33 cellular contexts compared by ENCODE assay signal in the genomic region with DNA sequence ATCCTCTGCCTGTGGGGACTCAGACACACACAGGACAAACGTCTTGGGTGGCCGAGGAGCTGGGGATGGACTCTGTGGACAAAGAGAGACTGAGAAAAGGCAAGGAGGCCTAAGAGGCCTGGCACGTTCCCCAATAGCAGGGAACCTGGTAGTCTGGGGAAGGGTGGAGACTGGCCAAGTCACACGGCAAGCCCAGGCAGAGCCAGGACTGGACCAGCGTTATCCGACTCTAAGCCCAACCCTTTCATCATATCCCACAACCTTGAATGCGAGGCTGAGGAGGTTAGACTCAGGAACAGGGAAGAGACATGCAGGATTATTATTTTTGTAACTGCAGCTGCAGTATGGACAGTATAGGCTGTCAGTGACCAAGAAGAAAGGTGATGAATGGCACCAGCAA. TPM values are rescaled to one million over a fixed set of nuclear protein-coding genes. Genes with fewer than 3 reads are reported as not detected.
"Had no signal": no experiment of that assay in that cellular context is flagged by ENCODE, and none has a peak within 500 bp of the region (broad histone marks: within the 10 kb centered on the region; RNA-seq: fewer than 3 reads in every experiment).

No MANE protein-coding gene starts in this region.

- H3K4me1 Mint-ChIP-seq: activated CD4-positive, alpha-beta memory T cell treated with anti-CD3 and anti-CD28 coated beads, Interleukin-2, amount 10 ng/mL, durations not matched to agents 7 days and 5 days; activated CD4-positive, alpha-beta T cell treated with anti-CD3 and anti-CD28 coated beads, Interleukin-2, amount 10 ng/mL, durations not matched to agents 7 days and 5 days; activated naive CD4-positive, alpha-beta T cell treated with anti-CD3 and anti-CD28 coated beads, Interleukin-2, amount 10 ng/mL, durations not matched to agents 7 days and 5 days; activated naive CD8-positive, alpha-beta T cell treated with anti-CD3 and anti-CD28 coated beads, Interleukin-2, amount 10 ng/mL, durations not matched to agents 7 days and 5 days; WTC11 had no signal

- H3K9me3 Mint-ChIP-seq: activated CD4-positive, alpha-beta memory T cell treated with anti-CD3 and anti-CD28 coated beads, Interleukin-2, amount 10 ng/mL, durations not matched to agents 7 days and 5 days; activated CD4-positive, alpha-beta T cell treated with anti-CD3 and anti-CD28 coated beads, Interleukin-2, amount 10 ng/mL, durations not matched to agents 7 days and 5 days; activated naive CD4-positive, alpha-beta T cell treated with anti-CD3 and anti-CD28 coated beads, Interleukin-2, amount 10 ng/mL, durations not matched to agents 7 days and 5 days; activated T-cell treated with anti-CD3 and anti-CD28 coated beads, Interleukin-2, amount 50 U/mL, for 24 hours; WTC11 had no signal

- H3K27me3 Mint-ChIP-seq: activated CD4-positive, alpha-beta memory T cell treated with anti-CD3 and anti-CD28 coated beads, Interleukin-2, amount 10 ng/mL, durations not matched to agents 7 days and 5 days had no signal

- H3K27ac Mint-ChIP-seq: activated CD4-positive, alpha-beta memory T cell treated with anti-CD3 and anti-CD28 coated beads, Interleukin-2, amount 10 ng/mL, durations not matched to agents 7 days and 5 days; activated CD4-positive, alpha-beta T cell treated with anti-CD3 and anti-CD28 coated beads, Interleukin-2, amount 10 ng/mL, durations not matched to agents 7 days and 5 days; activated naive CD4-positive, alpha-beta T cell treated with anti-CD3 and anti-CD28 coated beads, Interleukin-2, amount 10 ng/mL, durations not matched to agents 7 days and 5 days; activated naive CD4-positive, alpha-beta T cell treated with anti-CD3 and anti-CD28 coated beads, Interleukin-2, amount 50 U/mL, for 72 hours; activated naive CD8-positive, alpha-beta T cell treated with anti-CD3 and anti-CD28 coated beads, Interleukin-2, amount 10 ng/mL, durations not matched to agents 7 days and 5 days; activated T-cell treated with anti-CD3 and anti-CD28 coated beads, Interleukin-2, amount 50 U/mL, for 24 hours; activated T-cell treated with anti-CD3 and anti-CD28 coated beads, Interleukin-2, amount 50 U/mL, for 72 hours; WTC11 had no signal

- H3K27ac ChIP-seq: ascending aorta, brain microvascular endothelial cell, cardiac muscle cell, colonic mucosa, esophagus muscularis mucosa, foreskin keratinocyte, gastrocnemius medialis, heart left ventricle, VCaP had no signal

- DNase-seq: activated CD4-positive, alpha-beta memory T cell treated with anti-CD3 and anti-CD28 coated beads, Interleukin-2, amount 10 ng/mL, durations not matched to agents 7 days and 5 days; activated CD4-positive, alpha-beta T cell treated with anti-CD3 and anti-CD28 coated beads for 1 hour; activated CD4-positive, alpha-beta T cell treated with anti-CD3 and anti-CD28 coated beads for 4 hours; activated CD4-positive, alpha-beta T cell treated with anti-CD3 and anti-CD28 coated beads, Interleukin-2, amount 10 ng/mL, durations not matched to agents 7 days and 5 days; activated CD4-positive, alpha-beta T cell treated with anti-CD3 and anti-CD28 coated beads, Interleukin-2, amount 50 U/mL, for 4 hours; activated CD8-positive, alpha-beta memory T cell treated with anti-CD3 and anti-CD28 coated beads, Interleukin-2, amount 50 U/mL, for 48 hours; activated gamma-delta T cell; activated naive CD4-positive, alpha-beta T cell; activated naive CD4-positive, alpha-beta T cell treated with anti-CD3 and anti-CD28 coated beads, Interleukin-2, amount 10 ng/mL, durations not matched to agents 7 days and 5 days; activated naive CD8-positive, alpha-beta T cell treated with anti-CD3 and anti-CD28 coated beads, Interleukin-2, amount 10 ng/mL, durations not matched to agents 7 days and 5 days; activated T-cell treated with anti-CD3 and anti-CD28 coated beads for 4 hours; activated T-cell treated with anti-CD3 and anti-CD28 coated beads, Interleukin-2, amount 50 U/mL, for 24 hours; activated T-cell treated with anti-CD3 and anti-CD28 coated beads, Interleukin-2, amount 50 U/mL, for 72 hours; brain microvascular endothelial cell; central memory CD4-positive, alpha-beta T cell; cerebellar nuclear complex; colonic mucosa; effector CD8-positive, alpha-beta T cell; foreskin keratinocyte; gastrocnemius medialis; glutamatergic neuron; heart left ventricle; T-helper 2 cell had no signal

- H3K4me3 ChIP-seq: ascending aorta, cardiac muscle cell, colonic mucosa, esophagus muscularis mucosa, gastrocnemius medialis, heart left ventricle had no signal

- H3K4me1 ChIP-seq: ascending aorta, colonic mucosa, esophagus muscularis mucosa, gastrocnemius medialis, heart left ventricle had no signal

- H3K4me3 Mint-ChIP-seq: activated CD4-positive, alpha-beta memory T cell treated with anti-CD3 and anti-CD28 coated beads, Interleukin-2, amount 10 ng/mL, durations not matched to agents 7 days and 5 days; activated CD4-positive, alpha-beta T cell treated with anti-CD3 and anti-CD28 coated beads, Interleukin-2, amount 10 ng/mL, durations not matched to agents 7 days and 5 days; activated naive CD4-positive, alpha-beta T cell treated with anti-CD3 and anti-CD28 coated beads, Interleukin-2, amount 10 ng/mL, durations not matched to agents 7 days and 5 days; activated naive CD8-positive, alpha-beta T cell treated with anti-CD3 and anti-CD28 coated beads, Interleukin-2, amount 10 ng/mL, durations not matched to agents 7 days and 5 days; activated T-cell treated with anti-CD3 and anti-CD28 coated beads, Interleukin-2, amount 50 U/mL, for 24 hours; activated T-cell treated with anti-CD3 and anti-CD28 coated beads, Interleukin-2, amount 50 U/mL, for 72 hours; WTC11 had no signal

- H3K9me3 ChIP-seq: ascending aorta, colonic mucosa, esophagus muscularis mucosa, gastrocnemius medialis, heart left ventricle had no signal

- H3K27me3 ChIP-seq: ascending aorta, brain microvascular endothelial cell, colonic mucosa, foreskin keratinocyte had no signal

- H3K36me3 Mint-ChIP-seq: activated naive CD4-positive, alpha-beta T cell treated with anti-CD3 and anti-CD28 coated beads, Interleukin-2, amount 10 ng/mL, durations not matched to agents 7 days and 5 days; activated naive CD4-positive, alpha-beta T cell treated with anti-CD3 and anti-CD28 coated beads, Interleukin-2, amount 50 U/mL, for 72 hours; activated naive CD8-positive, alpha-beta T cell treated with anti-CD3 and anti-CD28 coated beads, Interleukin-2, amount 10 ng/mL, durations not matched to agents 7 days and 5 days; WTC11 had no signal

- H3K36me3 ChIP-seq: ascending aorta, brain microvascular endothelial cell, cardiac muscle cell, colonic mucosa, esophagus muscularis mucosa, gastrocnemius medialis, heart left ventricle had no signal

- ATAC-seq: activated naive CD4-positive, alpha-beta T cell treated with anti-CD3 and anti-CD28 coated beads, Interleukin-2, amount 50 U/mL, for 72 hours; activated T-cell treated with anti-CD3 and anti-CD28 coated beads, Interleukin-2, amount 50 U/mL, for 72 hours; foreskin keratinocyte; gastrocnemius medialis; heart left ventricle; WTC11 had no signal

RNA-seq across cellular contexts. Expression of gene SLC6A11, which starts 53.4 kb away (rescaled TPM):
- total RNA-seq: activated CD4-positive, alpha-beta memory T cell treated with anti-CD3 and anti-CD28 coated beads, Interleukin-2, amount 10 ng/mL, durations not matched to agents 7 days and 5 days; activated CD4-positive, alpha-beta T cell treated with anti-CD3 and anti-CD28 coated beads, Interleukin-2, amount 10 ng/mL, durations not matched to agents 7 days and 5 days; activated naive CD4-positive, alpha-beta T cell treated with anti-CD3 and anti-CD28 coated beads, Interleukin-2, amount 50 U/mL, for 72 hours; activated naive CD8-positive, alpha-beta T cell treated with anti-CD3 and anti-CD28 coated beads, Interleukin-2, amount 10 ng/mL, durations not matched to agents 7 days and 5 days; activated T-cell treated with anti-CD3 and anti-CD28 coated beads, Interleukin-2, amount 50 U/mL, for 72 hours; ascending aorta; colonic mucosa; dermis microvascular lymphatic vessel endothelial cell; endothelial cell of umbilical vein; epithelial cell of proximal tubule; esophagus muscularis mucosa; gastrocnemius medialis; heart left ventricle; T-helper 1 cell treated with Interleukin-12 subunit alpha and Interleukin-12 subunit beta and Interleukin-4 antibody, amounts not matched to agents 30 ng/mL and 1 ng/mL, for 36 hours had no signal
- polyA plus RNA-seq: cardiac muscle cell, endothelial cell of umbilical vein, heart left ventricle had no signal
